23 cellular contexts compared by ENCODE assay signal in genomic region chr9:97385626-97386264, GRCh38.
"Had no signal": no experiment of that assay in that cellular context is flagged by ENCODE, and none has a peak within 500 bp of the region (broad histone marks: within the 10 kb centered on the region; RNA-seq: fewer than 3 reads in every experiment).

No MANE protein-coding gene starts in this region.

- H3K4me1 ChIP-seq: parathyroid adenoma, psoas muscle had no signal

- H3K4me3 ChIP-seq: esophagus squamous epithelium, neural progenitor cell, psoas muscle, spleen, suprapubic skin, tibial nerve had no signal

- H3K36me3 ChIP-seq: brain microvascular endothelial cell, esophagus squamous epithelium, neural progenitor cell, suprapubic skin had no signal

- H3K27me3 ChIP-seq: brain microvascular endothelial cell, neural progenitor cell, suprapubic skin had no signal

- H3K9me3 ChIP-seq: esophagus squamous epithelium, psoas muscle, spleen, suprapubic skin, tibial nerve had no signal

- H3K27ac ChIP-seq: brain microvascular endothelial cell, epithelial cell of prostate, esophagus squamous epithelium, neural progenitor cell, parathyroid adenoma, psoas muscle, spleen, suprapubic skin, tibial nerve had no signal

- DNase-seq: activated CD4-positive, alpha-beta T cell treated with anti-CD3 and anti-CD28 coated beads for 36 hours; activated CD4-positive, CD25-positive, alpha-beta regulatory T cell; activated CD8-positive, alpha-beta T cell treated with anti-CD3 and anti-CD28 coated beads, Interleukin-2, amount 10 ng/mL, durations not matched to agents 7 days and 5 days; activated effector memory CD4-positive, alpha-beta T cell treated with anti-CD3 and anti-CD28 coated beads, Interleukin-2, amount 50 U/mL, for 16 hours; activated naive CD4-positive, alpha-beta T cell treated with anti-CD3 and anti-CD28 coated beads for 36 hours; activated naive CD8-positive, alpha-beta T cell treated with anti-CD3 and anti-CD28 coated beads, Interleukin-2, amount 10 ng/mL, durations not matched to agents 7 days and 5 days; brain microvascular endothelial cell; caudate nucleus; effector CD4-positive, alpha-beta T cell; esophagus squamous epithelium; glutamatergic neuron; midbrain; natural killer cell; occipital lobe; psoas muscle; spleen; stimulated activated naive CD4-positive, alpha-beta T cell; T-cell had no signal

- ATAC-seq: activated CD4-positive, alpha-beta T cell treated with anti-CD3 and anti-CD28 coated beads for 36 hours; activated CD8-positive, alpha-beta T cell treated with anti-CD3 and anti-CD28 coated beads, Interleukin-2, amount 10 ng/mL, durations not matched to agents 7 days and 5 days; natural killer cell; psoas muscle; T-cell had no signal

- H3K4me2 ChIP-seq: neural progenitor cell had no signal

- H3K9ac ChIP-seq: neural progenitor cell, parathyroid adenoma had no signal
